ENCODE assay signal across 17 cellular contexts in genomic region chr11:27679136-27680015, GRCh38. TPM values are rescaled to one million over a fixed set of nuclear protein-coding genes. Genes with fewer than 3 reads are reported as not detected.
DNase-seq lines count a peak whose midpoint lies in the region; ATAC-seq, FAIRE-seq and TF ChIP-seq lines count a peak whose summit lies in the region.
"Had no signal": no experiment of that assay in that cellular context is flagged by ENCODE, and none has a peak within 500 bp of the region (broad histone marks: within the 10 kb centered on the region; RNA-seq: fewer than 3 reads in every experiment).

No MANE protein-coding gene starts in this region.

- H3K27ac ChIP-seq in A549: no peak overlapping the region
- H3K27ac ChIP-seq: 22Rv1, C4-2B, SJSA1 had no signal

- H3K4me1 ChIP-seq in A549: peaks cover 3% of the 10 kb centered on the region; the same call in 1 of the 3 replicates
- H3K4me1 ChIP-seq: HAP-1 had no signal

- no peak overlapping the region for H3K4me2 ChIP-seq in A549

- no peaks in the 10 kb centered on the region for H3K9me3 ChIP-seq in A549
- H3K9me3 ChIP-seq: HAP-1, SJSA1 had no signal

- H3K4me3 ChIP-seq in A549 (no peak overlapping the region), choroid plexus epithelial cell (ENCODE audit: low read depth, low read length) (no peak overlapping the region)
- H3K4me3 ChIP-seq: HAP-1, SJSA1 had no signal

- 88% methylated on average over 5 of the region's 5 CpGs for WGBS in A549 (ENCODE audit: missing lambda C conversion rate)

- TF ChIP-seq CTCF in A549 (IDR thresholded peaks at IDR 0.05) (no peak), choroid plexus epithelial cell (conservative IDR thresholded peaks at IDR 0.05; ENCODE audit: low read depth, low read length) (no peak)

- ATAC-seq in A549 (no peak), GM19324 (IDR thresholded peaks at IDR 0.05; ENCODE audit: low FRiP score, unreplicated experiment) (peak; percentile 92), HG02943 (IDR thresholded peaks at IDR 0.05; ENCODE audit: low read depth, unreplicated experiment) (peak; percentile 61), GM18519 (IDR thresholded peaks at IDR 0.05; ENCODE audit: low FRiP score, unreplicated experiment) (no peak), HG03108 (IDR thresholded peaks at IDR 0.05; ENCODE audit: unreplicated experiment) (no peak), GM21825 (IDR thresholded peaks at IDR 0.05; ENCODE audit: unreplicated experiment) (no peak)
- ATAC-seq: PC-3 had no signal

- TF ChIP-seq RAD21 in A549 (conservative IDR thresholded peaks at IDR 0.05 in 1 of 2, IDR thresholded peaks at IDR 0.05 in 1 of 2): no peak

- DNase-seq in A549 (ENCODE audit: low read depth in 1 of 2, low spot score in 1 of 2): no peak
- DNase-seq in choroid plexus epithelial cell (ENCODE audit: low read depth): peak; percentile 63
- no peak for DNase-seq in AML-193 (lab: John Stamatoyannopoulos, UW)
- DNase-seq: KBM-7, NCI-H1048, NCI-H2107, NCI-H69, PC-3 had no signal

- TF ChIP-seq POLR2A in A549 (IDR thresholded peaks at IDR 0.05; ENCODE audit: low read length): no peak

- FAIRE-seq in A549 (lab: Jason Lieb, UNC): peak; percentile 28

- POLR2A ChIA-PET in A549 (lab: Yijun Ruan, JAX): no interaction called here

- TF ChIP-seq EP300 in A549 (IDR thresholded peaks at IDR 0.05): no peak

- CTCF ChIA-PET in A549 (lab: Yijun Ruan, JAX): interaction anchor here (1.0 to 2.1 kb wide), 2 partner anchors 16 to 20 kb away, joined by 3 to 6 read pairs; no protein-coding TSS in a partner anchor

TF ChIP-seq in A549, 52 proteins besides CTCF, POLR2A, EP300 and RAD21:
- TF ChIP-seq MAFK (IDR thresholded peaks at IDR 0.05; ENCODE audit: partially characterized antibody) (no peak), CEBPB (IDR thresholded peaks at IDR 0.05) (no peak), HMGXB4 (CRISPR knock-in tag; IDR thresholded peaks at IDR 0.05; ENCODE audit: borderline replicate concordance) (no peak), HOXB13 (CRISPR knock-in tag; IDR thresholded peaks at IDR 0.05; ENCODE audit: low read depth) (no peak), PBX3 (IDR thresholded peaks at IDR 0.05) (no peak), ESRRA (IDR thresholded peaks at IDR 0.05; ENCODE audit: borderline replicate concordance, low read length) (no peak), CHD4 (IDR thresholded peaks at IDR 0.05; ENCODE audit: borderline replicate concordance) (no peak), KDM5A (IDR thresholded peaks at IDR 0.05) (no peak), HEYL (CRISPR knock-in tag; IDR thresholded peaks at IDR 0.05) (no peak), NFE2L2 (conservative IDR thresholded peaks at IDR 0.05; ENCODE audit: low read length) (no peak)
TF ChIP-seq in A549: peak in this region for 0.

RNA-seq across cellular contexts. Expression of gene BDNF, which starts 20.9 kb away (rescaled TPM):
- polyA plus RNA-seq in A549 (2011; rRNA removed) (25.4 and 33.7 TPM in 2 replicates), A549 (2017; fragmentation: RNase III; extraction: RNeasy Plus Mini Kit Qiagen cat#74134 plus additional on column Dnase treatment) (15.6 to 18.8 TPM (median 16.4 TPM) in 3 replicates)
- 11.5 and 13.1 TPM in 2 replicates for polyA plus RNA-seq in A549 (2012; cell fraction: cytosol; rRNA removed)
- 14.7 and 21.5 TPM in 2 replicates for polyA plus RNA-seq in A549 (2012; cell fraction: nucleus; rRNA removed)
- 22.4 and 27.3 TPM in 2 replicates for polyA minus RNA-seq in A549 (2011; rRNA and poly(A)+ RNA removed)

Comparison
In these comparisons a context has a peak if more than half of its experiments do, and no peak if none do; other contexts are left out.
1. ATAC-seq: peak in GM19324 (single experiment) and HG02943 (single experiment); none in A549 (0 of 2), GM18519 (single experiment), HG03108 (single experiment) and GM21825 (single experiment).